In genomic region chr10:118503192-118503591, GRCh38 we compare ENCODE assay signal across 16 cellular contexts.
A peak's percentile ranks its signal among the peaks of the same experiment; 100 is the strongest.
DNase-seq lines count a peak whose midpoint lies in the region; ATAC-seq and TF ChIP-seq lines count a peak whose summit lies in the region.
"Had no signal": no experiment of that assay in that cellular context is flagged by ENCODE, and none has a peak within 500 bp of the region (broad histone marks: within the 10 kb centered on the region; RNA-seq: fewer than 3 reads in every experiment).

No MANE protein-coding gene starts in this region.

- intact Hi-C loops in dendritic cell treated with granulocyte-macrophage colony-stimulating factor and Interleukin-4, amounts not matched to agents 40 ng/mL and 50 ng/mL, for 4 days (cut with micrococcal nuclease) = no loop called here

- peaks cover 9% of the 10 kb centered on the region for H3K9me3 Mint-ChIP-seq in dendritic cell treated with granulocyte-macrophage colony-stimulating factor and Interleukin-4, amounts not matched to agents 40 ng/mL and 50 ng/mL, for 4 days
- no peaks in the 10 kb centered on the region for H3K9me3 Mint-ChIP-seq in activated T-helper 17 cell treated with anti-CD3 and anti-CD28 coated beads, Interleukin-2, amount 50 U/mL, for 72 hours
- H3K9me3 Mint-ChIP-seq: GM23338 had no signal

- ATAC-seq in activated T-helper 17 cell treated with anti-CD3 and anti-CD28 coated beads, Interleukin-2, amount 50 U/mL, for 72 hours (replicated peaks) = no peak
- ATAC-seq: GM23338 had no signal

- H3K27me3 Mint-ChIP-seq in dendritic cell treated with granulocyte-macrophage colony-stimulating factor and Interleukin-4, amounts not matched to agents 40 ng/mL and 50 ng/mL, for 4 days = peaks cover 7% of the 10 kb centered on the region
- H3K27me3 Mint-ChIP-seq in activated T-helper 17 cell treated with anti-CD3 and anti-CD28 coated beads, Interleukin-2, amount 50 U/mL, for 72 hours = peaks cover 10% of the 10 kb centered on the region

- H3K27ac ChIP-seq in RWPE1 = peak overlapping the region; percentile 100
- H3K27ac ChIP-seq: 22Rv1, BLaER1 had no signal

- H3K27ac Mint-ChIP-seq in dendritic cell treated with granulocyte-macrophage colony-stimulating factor and Interleukin-4, amounts not matched to agents 40 ng/mL and 50 ng/mL, for 4 days = peak overlapping the region; percentile 67
- no peak overlapping the region for H3K27ac Mint-ChIP-seq in activated T-helper 17 cell treated with anti-CD3 and anti-CD28 coated beads, Interleukin-2, amount 50 U/mL, for 72 hours
- H3K27ac Mint-ChIP-seq: CD4-positive, alpha-beta memory T cell; GM23338 had no signal

- CTCF ChIA-PET in RWPE1 (lab: Yijun Ruan, JAX) = interaction anchor here (1.1 kb wide), 1 partner anchor 41 kb away, joined by 3 read pairs; no protein-coding TSS in a partner anchor

- H3K4me1 Mint-ChIP-seq in dendritic cell treated with granulocyte-macrophage colony-stimulating factor and Interleukin-4, amounts not matched to agents 40 ng/mL and 50 ng/mL, for 4 days (ENCODE audit: low read depth) = peaks cover 41% of the 10 kb centered on the region
- H3K4me1 Mint-ChIP-seq in activated T-helper 17 cell treated with anti-CD3 and anti-CD28 coated beads, Interleukin-2, amount 50 U/mL, for 72 hours = no peaks in the 10 kb centered on the region

- TF ChIP-seq CTCF in RWPE1 (conservative IDR thresholded peaks at IDR 0.05; ENCODE audit: low read depth) = no peak

- DNase-seq in NCI-H748 (lab: John Stamatoyannopoulos, UW; ENCODE audit: unreplicated experiment) = peak; percentile 46
- no peak for DNase-seq in NCI-H748 treated with DMSO at 0.1 percent for 48 hours (lab: John Stamatoyannopoulos, UW)
- DNase-seq in RWPE1 (ENCODE audit: low spot score) = no peak
- DNase-seq in NCI-H69 (lab: John Stamatoyannopoulos, UW) = no peak
- no peak for DNase-seq in NCI-H2171 treated with DMSO at 0.1 percent for 48 hours (lab: John Stamatoyannopoulos, UW)
- DNase-seq: CD4-positive, alpha-beta memory T cell; DMS153; DMS79; GDM1; HCEC 1CT had no signal

- no peaks in the 10 kb centered on the region for H3K36me3 Mint-ChIP-seq in dendritic cell treated with granulocyte-macrophage colony-stimulating factor and Interleukin-4, amounts not matched to agents 40 ng/mL and 50 ng/mL, for 4 days (ENCODE audit: low read depth)
- H3K36me3 Mint-ChIP-seq in activated T-helper 17 cell treated with anti-CD3 and anti-CD28 coated beads, Interleukin-2, amount 50 U/mL, for 72 hours (ENCODE audit: low read depth) = no peaks in the 10 kb centered on the region
- H3K36me3 Mint-ChIP-seq: CD14-positive monocyte; CD4-positive, alpha-beta memory T cell had no signal

- H3K4me3 Mint-ChIP-seq in dendritic cell treated with granulocyte-macrophage colony-stimulating factor and Interleukin-4, amounts not matched to agents 40 ng/mL and 50 ng/mL, for 4 days = no peak overlapping the region
- H3K4me3 Mint-ChIP-seq in activated T-helper 17 cell treated with anti-CD3 and anti-CD28 coated beads, Interleukin-2, amount 50 U/mL, for 72 hours = no peak overlapping the region
- H3K4me3 Mint-ChIP-seq: GM23338 had no signal

- POLR2A ChIA-PET in RWPE1 (lab: Yijun Ruan, JAX; ENCODE audit: low non-redundant PET) = no interaction called here
